8 cellular contexts compared by ENCODE assay signal in genomic region chr2:121634354-121635307, GRCh38. TPM values are rescaled to one million over a fixed set of nuclear protein-coding genes. Genes with fewer than 3 reads are reported as not detected.
DNase-seq lines count a peak whose midpoint lies in the region; ATAC-seq and TF ChIP-seq lines count a peak whose summit lies in the region.

No MANE protein-coding gene starts in this region.

- H3K27me3 ChIP-seq in left ventricle myocardium inferior (ENCODE audit: low read depth), result no peaks in the 10 kb centered on the region

- H3K4me3 ChIP-seq in left ventricle myocardium inferior, result no peak overlapping the region
- no peak overlapping the region for H3K4me3 ChIP-seq in urinary bladder (ENCODE audit: low read depth, low read length)

- 66% methylated on average over 6 of the region's 6 CpGs for WGBS in urinary bladder

- H3K36me3 ChIP-seq in left ventricle myocardium inferior, result peaks cover 7% of the 10 kb centered on the region
- no peaks in the 10 kb centered on the region for H3K36me3 ChIP-seq in urinary bladder (ENCODE audit: insufficient read depth)

- DNase-seq in left ventricle myocardium inferior, result no peak
- no peak for DNase-seq in Right ventricle myocardium superior
- DNase-seq in RPMI7951 (ENCODE audit: low read depth), result peak; percentile 80
- peak; percentile 28 for DNase-seq in fibroblast of gingiva (ENCODE audit: low read depth)
- no peak for DNase-seq in DMS 273 treated with DMSO at 0.1 percent for 48 hours (lab: John Stamatoyannopoulos, UW)
- DNase-seq in midbrain (lab: John Stamatoyannopoulos, UW), result no peak

- H3K27ac ChIP-seq in left ventricle myocardium inferior (replicated peaks), result peak overlapping the region; percentile 80
- H3K27ac ChIP-seq in urinary bladder (ENCODE audit: low read depth), result peak overlapping the region; percentile 10

- H3K4me1 ChIP-seq in left ventricle myocardium inferior, result peaks cover 48% of the 10 kb centered on the region
- no peaks in the 10 kb centered on the region for H3K4me1 ChIP-seq in urinary bladder (ENCODE audit: insufficient read depth)

- H3K9me3 ChIP-seq in left ventricle myocardium inferior (replicated peaks), result peaks cover 10% of the 10 kb centered on the region

- ATAC-seq in Right ventricle myocardium superior (ENCODE audit: poor library complexity) (no peak), GM21390 (IDR thresholded peaks at IDR 0.05; ENCODE audit: unreplicated experiment) (no peak)

- intact Hi-C loops in left ventricle myocardium inferior (cut with micrococcal nuclease), result no loop called here
- intact Hi-C loops in Right ventricle myocardium superior (cut with DNase I), result no loop called here

- no peak for TF ChIP-seq CTCF in left ventricle myocardium inferior (IDR thresholded peaks at IDR 0.05; ENCODE audit: borderline replicate concordance)

RNA-seq across cellular contexts. Expression of gene CLASP1, which starts 14.6 kb away (rescaled TPM):
- total RNA-seq in left ventricle myocardium inferior (60.1 TPM), Right ventricle myocardium superior (58.3 TPM), urinary bladder (109 TPM)
- 26.1 and 35.6 TPM in 2 replicates for total RNA-seq in RPMI7951 (2014; rRNA removed; shearing (Covaris generic))
- polyA plus RNA-seq in urinary bladder, result 25.4 TPM

Comparison
In these comparisons a context has a peak if more than half of its experiments do, and no peak if none do; other contexts are left out.
1. DNase-seq: peak in RPMI7951 (single experiment) and fibroblast of gingiva (single experiment); none in left ventricle myocardium inferior (single experiment), Right ventricle myocardium superior (single experiment), DMS 273 treated with DMSO at 0.1 percent for 48 hours (single experiment) and midbrain (single experiment).